16 cellular contexts compared by ENCODE assay signal in the genomic region with DNA sequence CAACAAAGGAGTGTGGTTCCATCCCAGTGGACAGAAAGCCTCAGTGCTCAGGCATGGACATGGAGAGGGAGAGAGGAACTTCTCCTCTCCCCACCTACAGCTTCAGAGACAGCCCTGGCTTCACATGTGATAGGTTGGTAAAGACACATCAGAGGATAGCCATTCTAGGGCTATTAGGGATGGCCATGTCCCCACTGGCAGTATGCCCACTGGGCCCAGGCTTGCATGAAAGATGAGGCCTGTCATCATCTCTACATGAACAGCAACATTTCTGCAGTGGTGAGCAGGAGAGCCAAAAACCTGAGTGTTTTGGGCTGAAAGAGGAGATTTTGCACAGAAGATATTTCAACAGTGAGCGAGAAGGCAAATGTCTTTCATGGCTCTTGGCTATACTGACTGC.
"Had no signal": no experiment of that assay in that cellular context is flagged by ENCODE, and none has a peak within 500 bp of the region (broad histone marks: within the 10 kb centered on the region; RNA-seq: fewer than 3 reads in every experiment).

No MANE protein-coding gene starts in this region.

- H3K36me3 ChIP-seq: colonic mucosa, neutrophil, pancreas, upper lobe of left lung had no signal

- H3K4me1 ChIP-seq: colonic mucosa, foreskin keratinocyte, pancreas, testis, upper lobe of left lung had no signal

- H3K4me3 ChIP-seq: colonic mucosa, lung, pancreas, smooth muscle cell, testis, upper lobe of left lung had no signal

- H3K27me3 ChIP-seq: colonic mucosa, foreskin keratinocyte, neutrophil, pancreas, testis, upper lobe of left lung had no signal

- DNase-seq: activated CD4-positive, alpha-beta T cell treated with anti-CD3 and anti-CD28 coated beads for 48 hours; activated CD4-positive, CD25-positive, alpha-beta regulatory T cell; activated T-cell treated with anti-CD3 and anti-CD28 coated beads, Interleukin-2, amount 50 U/mL, for 24 hours; natural killer cell; pancreas; stimulated activated CD4-positive, alpha-beta T cell treated with anti-CD3 and anti-CD28 coated beads, Interleukin-4, amount 100 ng/mL, for 1 hour; T-helper 9 cell; upper lobe of left lung had no signal

- ATAC-seq: activated CD8-positive, alpha-beta T cell treated with anti-CD3 and anti-CD28 coated beads for 36 hours; natural killer cell had no signal

- H3K4me2 ChIP-seq: smooth muscle cell had no signal

- H3K27ac ChIP-seq: colonic mucosa, epithelial cell of prostate, foreskin keratinocyte, neutrophil, pancreas, testis, upper lobe of left lung had no signal

- H3K9me3 ChIP-seq: colonic mucosa, neutrophil, pancreas, testis, upper lobe of left lung had no signal
